In the genomic region with DNA sequence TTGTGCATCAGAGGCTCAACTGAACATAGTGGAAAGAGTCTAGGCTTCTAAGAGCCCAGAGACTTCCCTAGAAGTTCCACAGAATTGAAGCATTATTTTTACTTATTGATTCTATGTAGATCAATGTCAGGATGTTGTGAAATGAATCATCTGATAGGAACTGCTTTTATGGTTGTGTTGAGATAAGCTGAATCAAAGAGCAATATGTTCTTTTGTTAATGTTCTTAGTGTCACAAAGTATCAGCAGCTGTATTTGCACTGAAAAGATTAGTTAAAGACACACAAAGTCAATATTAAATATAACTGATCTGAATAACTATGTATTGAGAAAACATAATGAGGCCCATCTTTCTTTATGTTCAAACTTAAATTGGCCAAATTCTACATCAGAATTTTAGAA, we compare ENCODE assay signal across 5 cellular contexts.
"Had no signal": no experiment of that assay in that cellular context is flagged by ENCODE, and none has a peak within 500 bp of the region (broad histone marks: within the 10 kb centered on the region; RNA-seq: fewer than 3 reads in every experiment).

No MANE protein-coding gene starts in this region.

- H3K4me3 Mint-ChIP-seq: GM23338, H9 had no signal

- H3K4me2 ChIP-seq: GM23338 had no signal

- H3K4me3 ChIP-seq: GM23338, K562 had no signal

- H3K27ac Mint-ChIP-seq: GM23338, H9 had no signal

- H3K4me1 Mint-ChIP-seq: GM23338, H9 had no signal

- DNase-seq: H9, HCEC 1CT, IMR-90 had no signal

- ATAC-seq: GM23338, K562 had no signal

- H2AFZ ChIP-seq: GM23338 had no signal
